ENCODE assay signal across 8 cellular contexts in the genomic region with DNA sequence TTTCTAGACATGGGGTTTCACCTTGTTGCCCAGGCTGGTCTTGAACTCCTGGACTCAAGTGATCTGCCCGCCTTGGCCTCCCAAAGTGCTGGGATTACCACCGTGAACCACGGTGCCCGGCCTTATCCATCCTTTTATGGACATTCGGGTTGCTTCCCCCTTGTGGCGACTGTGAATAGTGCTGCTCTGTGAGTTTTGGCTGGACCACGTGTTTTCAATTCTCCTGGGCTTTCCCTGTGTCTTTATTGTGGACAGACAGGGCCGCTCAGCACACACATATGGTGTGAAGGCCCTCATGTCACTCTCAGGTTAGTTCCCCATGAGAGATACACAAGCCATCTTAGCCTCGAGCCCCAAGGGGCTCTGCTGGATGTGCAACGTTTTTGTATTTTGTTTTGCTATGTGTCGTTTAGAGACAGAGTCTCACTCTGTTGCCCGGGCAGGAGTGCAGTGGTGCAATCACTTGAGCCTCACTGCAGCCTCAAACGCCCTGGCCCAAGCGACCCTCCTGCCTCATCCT. TPM values are rescaled to one million over a fixed set of nuclear protein-coding genes. Genes with fewer than 3 reads are reported as not detected.
A peak's percentile ranks its signal among the peaks of the same experiment; 100 is the strongest.
DNase-seq lines count a peak whose midpoint lies in the region; ATAC-seq, FAIRE-seq and TF ChIP-seq lines count a peak whose summit lies in the region.

No MANE protein-coding gene starts in this region.

- no peak overlapping the region for H3K4me3 ChIP-seq in fibroblast of pulmonary artery (replicated peaks; ENCODE audit: low read depth, low read length)

- ATAC-seq in GM19452 (IDR thresholded peaks at IDR 0.05; ENCODE audit: unreplicated experiment): peak; percentile 51

- no peak overlapping the region for H3K4me3 Mint-ChIP-seq in CD14-positive monocyte

- peaks cover 0 to 3% (median 0%) of the 10 kb centered on the region in 7 donors for H3K9me3 Mint-ChIP-seq in CD14-positive monocyte

- H3K4me1 Mint-ChIP-seq in CD14-positive monocyte: peaks cover 15% of the 10 kb centered on the region

- DNase-seq in CD14-positive monocyte (ENCODE audit: low spot score) (peak; percentile 69), Kasumi-1 (lab: John Stamatoyannopoulos, UW) (peak; percentile 80 to 91), RCC 7860 (ENCODE audit: low spot score) (peak; percentile 56), activated T-helper 1 cell treated with Interleukin-2 at 50 U/mL for 16 hours (ENCODE audit: low read depth) (peak; percentile 39), fibroblast of pulmonary artery (ENCODE audit: low read depth) (peak; percentile 91), non-pigmented ciliary epithelial cell (ENCODE audit: low read depth) (peak; percentile 44), stromal cell of bone marrow (ENCODE audit: low read depth) (peak; percentile 78)

- TF ChIP-seq CTCF in CD14-positive monocyte (IDR thresholded peaks at IDR 0.05): peak; percentile 85
- TF ChIP-seq CTCF in fibroblast of pulmonary artery (IDR thresholded peaks at IDR 0.05; ENCODE audit: low read length, missing control alignments): peak; percentile 82

- H3K36me3 Mint-ChIP-seq in CD14-positive monocyte: peaks cover 21 to 25% of the 10 kb centered on the region in 2 donors

- H3K27me3 Mint-ChIP-seq in CD14-positive monocyte (ENCODE audit: low read depth in 3 of 3): peaks cover 0 to 6% (median 0%) of the 10 kb centered on the region in 3 donors

- intact Hi-C loops in CD14-positive monocyte (cut with micrococcal nuclease): no loop called here

- H3K27ac Mint-ChIP-seq in CD14-positive monocyte: peak overlapping the region in 3 of 7 donors; percentile 6 to 82 (median 8)

- no peak for FAIRE-seq in RCC 7860 (lab: Jason Lieb, UNC)

RNA-seq across cellular contexts. Expression of a gene that starts 40.5 kb away (rescaled TPM):
- polyA plus RNA-seq in CD14-positive monocyte: 10 to 100 TPM in 1 of 2 donors, 1 to 10 TPM in 1; 7.4 to 14.5 TPM

RNA-seq across cellular contexts. Expression of a gene that starts 40.8 kb away (rescaled TPM):
- polyA plus RNA-seq in CD14-positive monocyte: 10 to 100 TPM; 17.4 to 18.1 TPM

RNA-seq across cellular contexts. Expression of a gene that starts 44.3 kb away (rescaled TPM):
- polyA plus RNA-seq in CD14-positive monocyte: 1 to 10 TPM; 8.0 to 8.7 TPM

Comparison
In these comparisons a context has a peak if more than half of its experiments do, and no peak if none do; other contexts are left out.
1. DNase-seq: peak in every context shown above with its lines; median percentile 91 in fibroblast of pulmonary artery; 86 in Kasumi-1; 78 in stromal cell of bone marrow; 69 in CD14-positive monocyte; 56 in RCC 7860; 44 in non-pigmented ciliary epithelial cell; 39 in activated T-helper 1 cell treated with Interleukin-2 at 50 U/mL for 16 hours.